Comparison of ENCODE assay signal across 20 cellular contexts in genomic region chr15:100758554-100758953, GRCh38.
"Had no signal": no experiment of that assay in that cellular context is flagged by ENCODE, and none has a peak within 500 bp of the region (broad histone marks: within the 10 kb centered on the region; RNA-seq: fewer than 3 reads in every experiment).

No MANE protein-coding gene starts in this region.

- H3K36me3 ChIP-seq: stomach had no signal

- H3K79me2 ChIP-seq: parathyroid adenoma had no signal

- H3K9me3 ChIP-seq: stomach had no signal

- H3K4me1 ChIP-seq: parathyroid adenoma had no signal

- ATAC-seq: activated CD8-positive, alpha-beta memory T cell treated with anti-CD3 and anti-CD28 coated beads, Interleukin-2, amount 10 ng/mL, durations not matched to agents 7 days and 5 days; activated naive CD8-positive, alpha-beta T cell treated with anti-CD3 and anti-CD28 coated beads, Interleukin-2, amount 50 U/mL, for 24 hours; activated T-helper 17 cell treated with anti-CD3 and anti-CD28 coated beads, Interleukin-2, amount 50 U/mL, for 72 hours; esophagus mucosa; naive thymus-derived CD4-positive, alpha-beta T cell; sciatic nerve; stimulated activated effector memory CD8-positive, alpha-beta T cell treated with anti-CD3 and anti-CD28 coated beads, Interleukin-12 subunit alpha, Interleukin-12 subunit beta, amount 100 ng/mL, for 72 hours; T-cell had no signal

- H3K27ac ChIP-seq: parathyroid adenoma had no signal

- H3K4me3 ChIP-seq: stomach had no signal

- DNase-seq: activated B cell treated with CpG ODN at 0.5 μM for 24 hours; activated CD4-positive, alpha-beta memory T cell treated with anti-CD3 and anti-CD28 coated beads, Interleukin-2, amount 10 ng/mL, durations not matched to agents 7 days and 5 days; activated CD4-positive, alpha-beta T cell treated with anti-CD3 and anti-CD28 coated beads for 4 hours; activated CD8-positive, alpha-beta memory T cell treated with anti-CD3 and anti-CD28 coated beads, Interleukin-2, amount 10 ng/mL, durations not matched to agents 7 days and 5 days; activated naive CD4-positive, alpha-beta T cell treated with anti-CD3 and anti-CD28 coated beads for 36 hours; activated naive CD8-positive, alpha-beta T cell treated with anti-CD3 and anti-CD28 coated beads, Interleukin-2, amount 50 U/mL, for 24 hours; aorta; cerebellar nuclear complex; cortex of kidney; mesendoderm; naive thymus-derived CD4-positive, alpha-beta T cell; stimulated activated CD4-positive, alpha-beta T cell treated with anti-CD3 and anti-CD28 coated beads, Interleukin-4, amount 100 ng/mL, for 24 hours; stomach; T-cell; trophoblast cell had no signal

- H2AFZ ChIP-seq: parathyroid adenoma had no signal

- H3K9ac ChIP-seq: parathyroid adenoma had no signal
